8 cellular contexts compared by ENCODE assay signal in genomic region chr5:176360894-176361436, GRCh38. TPM values are rescaled to one million over a fixed set of nuclear protein-coding genes. Genes with fewer than 3 reads are reported as not detected.
A peak's percentile ranks its signal among the peaks of the same experiment; 100 is the strongest.
DNase-seq lines count a peak whose midpoint lies in the region; ATAC-seq lines count a peak whose summit lies in the region.

No MANE protein-coding gene starts in this region.

- no peak overlapping the region for H3K23ac ChIP-seq in mesendoderm (ENCODE audit: low read length)

- peak overlapping the region; percentile 81 for H3K4me2 ChIP-seq in mesendoderm (ENCODE audit: low read length)

- peaks cover 3% of the 10 kb centered on the region for H3K36me3 ChIP-seq in mesendoderm (ENCODE audit: control insufficient read depth, insufficient read depth, low read length)

- H2BK15ac ChIP-seq in mesendoderm (replicated peaks; ENCODE audit: low read depth), result no peak overlapping the region

- WGBS in mesendoderm (ENCODE audit: extremely low coverage, insufficient coverage, low lambda C conversion rate), result no CpG with 5 or more reads among the region's 27 CpGs

- peak overlapping the region; percentile 42 for H3K18ac ChIP-seq in mesendoderm (ENCODE audit: low read length)

- H2BK5ac ChIP-seq in mesendoderm (ENCODE audit: low read length), result peak overlapping the region; percentile 62

- peak overlapping the region; percentile 98 for H3K56ac ChIP-seq in mesendoderm (ENCODE audit: low read length)

- peak overlapping the region; percentile 60 for H3K4ac ChIP-seq in mesendoderm (ENCODE audit: low read depth, low read length)

- no peak overlapping the region for H2BK120ac ChIP-seq in mesendoderm (ENCODE audit: low read depth, low read length)

- H3K79me2 ChIP-seq in mesendoderm (ENCODE audit: control insufficient read depth, insufficient read depth, low read length), result peaks cover 20% of the 10 kb centered on the region

- H3K4me3 ChIP-seq in mesendoderm (ENCODE audit: low read length), result peak overlapping the region; percentile 99

- no peaks in the 10 kb centered on the region for H3K4me1 ChIP-seq in mesendoderm (ENCODE audit: control insufficient read depth, low read depth, low read length)

- peak overlapping the region; percentile 17 for H3K27ac ChIP-seq in mesendoderm (ENCODE audit: low read depth, low read length)

- ATAC-seq in activated CD4-positive, CD25-positive, alpha-beta regulatory T cell treated with anti-CD3 and anti-CD28 coated beads, Interleukin-2, amount 50 U/mL, for 24 hours, result no peak

- no peak overlapping the region for H2AK5ac ChIP-seq in mesendoderm (ENCODE audit: low read length)

- H4K8ac ChIP-seq in mesendoderm (ENCODE audit: low read depth, low read length), result no peak overlapping the region

- H3K9ac ChIP-seq in mesendoderm (ENCODE audit: low read length), result peak overlapping the region; percentile 98

- H3K27me3 ChIP-seq in mesendoderm (ENCODE audit: insufficient read depth, low read length, poor library complexity), result no peaks in the 10 kb centered on the region

- H3K79me1 ChIP-seq in mesendoderm (ENCODE audit: low read length), result peaks cover 15% of the 10 kb centered on the region

- no peak overlapping the region for H4K5ac ChIP-seq in mesendoderm (ENCODE audit: low read length)

- DNase-seq in activated CD4-positive, CD25-positive, alpha-beta regulatory T cell treated with anti-CD3 and anti-CD28 coated beads, Interleukin-2, amount 50 U/mL, for 72 hours, result peak; percentile 44
- peak; percentile 13 for DNase-seq in NCI-H2227 treated with DMSO at 0.1 percent for 48 hours (lab: John Stamatoyannopoulos, UW)
- peak; percentile 40 for DNase-seq in dermis blood vessel endothelial cell
- DNase-seq in mesendoderm, result peak; percentile 50
- no peak for DNase-seq in effector CD4-positive, alpha-beta T cell
- DNase-seq in activated effector memory CD4-positive, alpha-beta T cell treated with Interleukin-2 at 50 U/mL for 16 hours, result no peak
- DNase-seq in NCI-H2171 treated with DMSO at 0.1 percent for 48 hours (lab: John Stamatoyannopoulos, UW), result no peak

RNA-seq across cellular contexts. Expression of gene KIAA1191, which starts 0.6 kb away (rescaled TPM):
- 88.0 and 101 TPM in 2 replicates for total RNA-seq in dermis blood vessel endothelial cell
- polyA plus RNA-seq in mesendoderm (2013, experiment 1 of 2), result 69.6 TPM
- polyA plus RNA-seq in mesendoderm (2013, experiment 2 of 2), result 66.6 TPM

RNA-seq across cellular contexts. Expression of gene ARL10, which starts 4.3 kb away (rescaled TPM):
- 14.7 and 15.0 TPM in 2 replicates for total RNA-seq in dermis blood vessel endothelial cell
- 1.9 TPM for polyA plus RNA-seq in mesendoderm (2013, experiment 1 of 2)
- polyA plus RNA-seq in mesendoderm (2013, experiment 2 of 2), result 2.3 TPM

RNA-seq across cellular contexts. Expression of gene NOP16, which starts 27.4 kb away (rescaled TPM):
- 9.8 and 14.1 TPM in 2 replicates for total RNA-seq in dermis blood vessel endothelial cell
- 98.4 TPM for polyA plus RNA-seq in mesendoderm (2013, experiment 1 of 2)
- polyA plus RNA-seq in mesendoderm (2013, experiment 2 of 2), result 97.6 TPM

RNA-seq across cellular contexts. Expression of gene HIGD2A, which starts 27.6 kb away (rescaled TPM):
- 27.9 and 47.3 TPM in 2 replicates for total RNA-seq in dermis blood vessel endothelial cell
- 170 TPM for polyA plus RNA-seq in mesendoderm (2013, experiment 1 of 2)
- 166 TPM for polyA plus RNA-seq in mesendoderm (2013, experiment 2 of 2)

RNA-seq across cellular contexts. Expression of gene CLTB, which starts 55.4 kb away (rescaled TPM):
- 107 and 163 TPM in 2 replicates for total RNA-seq in dermis blood vessel endothelial cell
- 33.8 TPM for polyA plus RNA-seq in mesendoderm (2013, experiment 1 of 2)
- 34.2 TPM for polyA plus RNA-seq in mesendoderm (2013, experiment 2 of 2)

Comparison
In these comparisons a context has a peak if more than half of its experiments do, and no peak if none do; other contexts are left out.
1. DNase-seq: peak in activated CD4-positive, CD25-positive, alpha-beta regulatory T cell treated with anti-CD3 and anti-CD28 coated beads, Interleukin-2, amount 50 U/mL, for 72 hours (single experiment), NCI-H2227 treated with DMSO at 0.1 percent for 48 hours (single experiment), dermis blood vessel endothelial cell (single experiment) and mesendoderm (single experiment); none in effector CD4-positive, alpha-beta T cell (single experiment), activated effector memory CD4-positive, alpha-beta T cell treated with Interleukin-2 at 50 U/mL for 16 hours (single experiment) and NCI-H2171 treated with DMSO at 0.1 percent for 48 hours (single experiment).